Comparison of ENCODE assay signal across 8 cellular contexts in the genomic region with DNA sequence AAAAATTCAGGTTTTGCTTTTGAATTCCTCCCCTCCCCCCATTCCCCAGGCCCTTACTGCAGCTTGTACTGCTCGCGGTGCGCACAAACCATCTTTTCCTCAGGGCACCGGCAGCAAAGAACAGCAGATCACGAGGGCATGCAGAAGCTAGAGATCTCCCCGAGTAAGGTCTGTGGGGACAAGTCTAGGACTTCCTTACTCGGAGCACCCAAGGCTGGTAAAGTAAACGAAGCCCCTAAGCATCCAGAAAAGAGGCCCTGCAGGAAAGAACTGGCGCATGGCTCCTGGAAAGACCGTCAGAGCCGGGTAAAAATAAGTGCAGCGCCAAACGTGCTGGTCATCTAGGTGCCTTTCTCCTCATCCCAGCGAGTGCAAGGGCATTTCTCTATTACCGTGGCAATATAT. TPM values are rescaled to one million over a fixed set of nuclear protein-coding genes. Genes with fewer than 3 reads are reported as not detected.
DNase-seq lines count a peak whose midpoint lies in the region; ATAC-seq and TF ChIP-seq lines count a peak whose summit lies in the region.

No MANE protein-coding gene starts in this region.

- H3K9me3 ChIP-seq in esophagus muscularis mucosa (no peaks in the 10 kb centered on the region), muscle layer of duodenum (ENCODE audit: control insufficient read depth in 1 of 2, low read length in 2 of 2) (no peaks in the 10 kb centered on the region)

- no peak for TF ChIP-seq CTCF in esophagus muscularis mucosa (IDR thresholded peaks at IDR 0.05)

- peak overlapping the region; percentile 83 to 90 (median 88) for H3K4me3 ChIP-seq in esophagus muscularis mucosa
- H3K4me3 ChIP-seq in muscle layer of duodenum (ENCODE audit: low read depth in 1 of 2, low read length in 2 of 2) = peak overlapping the region; percentile 80 to 86

- WGBS in esophagus muscularis mucosa = 0% methylated on average over 10 of the region's 15 CpGs

- DNase-seq in NCI-H748 (lab: John Stamatoyannopoulos, UW; ENCODE audit: unreplicated experiment) = peak; percentile 34
- DNase-seq in NCI-H748 treated with DMSO at 0.1 percent for 48 hours (lab: John Stamatoyannopoulos, UW) = no peak
- peak; percentile 79 for DNase-seq in NCI-H2171 treated with DMSO at 0.1 percent for 48 hours (lab: John Stamatoyannopoulos, UW)
- peak; percentile 33 for DNase-seq in activated T-cell treated with anti-CD3 and anti-CD28 coated beads for 48 hours (ENCODE audit: low read depth)
- DNase-seq in esophagus muscularis mucosa (ENCODE audit: extremely low spot score) = no peak
- peak; percentile 9 for DNase-seq in stromal cell of bone marrow (ENCODE audit: low read depth)

- H3K27me3 ChIP-seq in esophagus muscularis mucosa = no peaks in the 10 kb centered on the region
- no peaks in the 10 kb centered on the region for H3K27me3 ChIP-seq in muscle layer of duodenum (ENCODE audit: low read depth, low read length)

- peaks cover 0 to 29% (median 21%) of the 10 kb centered on the region in 4 donors for H3K36me3 ChIP-seq in esophagus muscularis mucosa
- peaks cover 9 to 12% of the 10 kb centered on the region in 2 donors for H3K36me3 ChIP-seq in muscle layer of duodenum (ENCODE audit: control insufficient read depth in 1 of 2, insufficient read depth in 2 of 2, low read length in 2 of 2)

- intact Hi-C loops in esophagus muscularis mucosa (cut with DNase I) = loop anchor here (5.0 kb wide), 1 partner anchor 155 kb away; a partner anchor contains a TSS

- H3K27ac ChIP-seq in esophagus muscularis mucosa (replicated peaks in 1 of 4) (peak overlapping the region; percentile 95 to 98 (median 95)), muscle layer of duodenum (ENCODE audit: low read length) (peak overlapping the region; percentile 84)

- peak; percentile 30 for ATAC-seq in HG02763 (IDR thresholded peaks at IDR 0.05; ENCODE audit: unreplicated experiment)

- TF ChIP-seq EP300 in esophagus muscularis mucosa (IDR thresholded peaks at IDR 0.05) = no peak

- H3K4me1 ChIP-seq in esophagus muscularis mucosa = peaks cover 20 to 50% (median 39%) of the 10 kb centered on the region in 4 donors
- H3K4me1 ChIP-seq in muscle layer of duodenum (ENCODE audit: control insufficient read depth in 1 of 2, insufficient read depth in 2 of 2, low read length in 2 of 2) = peaks cover 3 to 20% of the 10 kb centered on the region in 2 donors

- no peak for TF ChIP-seq POLR2A in esophagus muscularis mucosa (IDR thresholded peaks at IDR 0.05; ENCODE audit: low read depth)

RNA-seq across cellular contexts. Expression of a gene that starts 0.7 kb away (rescaled TPM):
- 100 to 1,000 TPM; 299 to 433 (median 374) TPM for total RNA-seq in esophagus muscularis mucosa

RNA-seq across cellular contexts. Expression of a gene that starts 52.3 kb away (rescaled TPM):
- not detected for total RNA-seq in esophagus muscularis mucosa

Comparison
In these comparisons a context has a peak if more than half of its experiments do, and no peak if none do; other contexts are left out.
1. DNase-seq: peak in NCI-H748 (single experiment), NCI-H2171 treated with DMSO at 0.1 percent for 48 hours (single experiment), activated T-cell treated with anti-CD3 and anti-CD28 coated beads for 48 hours (single experiment) and stromal cell of bone marrow (single experiment); none in NCI-H748 treated with DMSO at 0.1 percent for 48 hours (single experiment) and esophagus muscularis mucosa (single experiment).